8 cellular contexts compared by ENCODE assay signal in genomic region chr3:132659370-132660055, GRCh38. TPM values are rescaled to one million over a fixed set of nuclear protein-coding genes. Genes with fewer than 3 reads are reported as not detected.
DNase-seq lines count a peak whose midpoint lies in the region; ATAC-seq and TF ChIP-seq lines count a peak whose summit lies in the region.

Gene ACAD11 (minus strand): TSS chr3:132659809. CDS start chr3:132659751, 58 bp downstream.

- CTCF ChIA-PET in OCI-LY7 (lab: Charles Lee; ENCODE audit: unreplicated experiment), result no interaction called here
- CTCF ChIA-PET in activated naive CD4-positive, alpha-beta T cell treated with anti-CD3 and anti-CD28 coated beads, Interleukin-2, amount 10 ng/mL, durations not matched to agents 7 days and 5 days (lab: Charles Lee), result interaction anchor here (0.9 to 2.8 kb wide), 4 partner anchors 17 to 120 kb away, joined by 3 to 11 read pairs (median 3); no protein-coding TSS in a partner anchor

- H2AFZ ChIP-seq in OCI-LY7 (ENCODE audit: low read length), result peak within 1 kb of the TSS; percentile 94
- peak within 1 kb of the TSS; percentile 91 for H2AFZ ChIP-seq in neural cell (ENCODE audit: low read depth, low read length)

- H3K9me3 ChIP-seq in HUES48 (ENCODE audit: control insufficient read depth, insufficient read depth, low read length), result no peaks in the 10 kb centered on the region
- H3K9me3 ChIP-seq in OCI-LY7 (ENCODE audit: low read length), result no peaks in the 10 kb centered on the region
- H3K9me3 ChIP-seq in neural cell (ENCODE audit: low read length), result no peaks in the 10 kb centered on the region
- H3K9me3 ChIP-seq in transverse colon, result no peaks in the 10 kb centered on the region

- in situ Hi-C loops in transverse colon (cut with MboI; ENCODE audit: low pct_ligation_motif_present in 1 of 4, low pct_unique_long_range_greater_than_20kb in 1 of 4, low sequenced_read_pairs in 3 of 4), result no loop called here

- H3K27me3 Mint-ChIP-seq in activated naive CD4-positive, alpha-beta T cell treated with anti-CD3 and anti-CD28 coated beads, Interleukin-2, amount 10 ng/mL, durations not matched to agents 7 days and 5 days, result no peaks in the 10 kb centered on the region

- no peaks in the 10 kb centered on the region for H3K9me3 Mint-ChIP-seq in activated naive CD4-positive, alpha-beta T cell treated with anti-CD3 and anti-CD28 coated beads, Interleukin-2, amount 10 ng/mL, durations not matched to agents 7 days and 5 days

- POLR2A ChIA-PET in OCI-LY7 (lab: Charles Lee), result interaction anchor here (0.6 to 3.2 kb wide), 5 partner anchors 11 to 914 kb away, joined by 3 to 19 read pairs (median 3); partner anchors contain the start of gene CDV3

- intact Hi-C loops in OCI-LY7 (cut with micrococcal nuclease; ENCODE audit: unreplicated experiment), result loop anchor here (1.0 kb wide), 1 partner anchor 63 kb away; the partner anchor contains the start of gene NPHP3
- intact Hi-C loops in transverse colon (cut with DNase I; ENCODE audit: low total_unique reads), result no loop called here

- H3K4me1 Mint-ChIP-seq in activated naive CD4-positive, alpha-beta T cell treated with anti-CD3 and anti-CD28 coated beads, Interleukin-2, amount 10 ng/mL, durations not matched to agents 7 days and 5 days, result peaks cover 37% of the 10 kb centered on the region

- H3K4me3 ChIP-seq in HUES48 (ENCODE audit: low read depth, low read length), result peak within 1 kb of the TSS; percentile 88
- H3K4me3 ChIP-seq in OCI-LY7 (ENCODE audit: low read depth, low read length, poor library complexity, severe bottlenecking), result peak within 1 kb of the TSS; percentile 78
- peak within 1 kb of the TSS; percentile 90 for H3K4me3 ChIP-seq in neural cell (ENCODE audit: low read length)
- peak within 1 kb of the TSS; percentile 66 to 97 (median 80) for H3K4me3 ChIP-seq in transverse colon

- H4K20me1 ChIP-seq in OCI-LY7 (ENCODE audit: insufficient read depth, low read length) (peaks cover 19% of the 10 kb centered on the region; the same call in 1 of the 2 replicates), neural cell (ENCODE audit: insufficient read depth) (no peaks in the 10 kb centered on the region)

- H3K9ac ChIP-seq in HUES48 (ENCODE audit: low read depth, low read length) (peak within 1 kb of the TSS; percentile 84), neural cell (ENCODE audit: low read length) (peak within 1 kb of the TSS; percentile 88)

- DNase-seq in EL (peak; percentile 75), OCI-LY7 (ENCODE audit: low spot score) (peak; percentile 67), foreskin melanocyte (peak; percentile 69), transverse colon (peak; percentile 70)
- DNase-seq in activated naive CD4-positive, alpha-beta T cell treated with anti-CD3 and anti-CD28 coated beads, Interleukin-2, amount 10 ng/mL, durations not matched to agents 7 days and 5 days, result peak; percentile 53

- no peak for TF ChIP-seq EP300 in neural cell (conservative IDR thresholded peaks at IDR 0.05; ENCODE audit: poor library complexity, severe bottlenecking)
- TF ChIP-seq EP300 in transverse colon (IDR thresholded peaks at IDR 0.05; ENCODE audit: low read depth), result no peak

- H3F3A ChIP-seq in neural cell (ENCODE audit: insufficient read depth, low read length, poor library complexity, severe bottlenecking), result no peaks in the 10 kb centered on the region

- 1% methylated on average over 33 of the region's 34 CpGs; no CpG with 5 or more reads in 1 of the 2 donors for WGBS in transverse colon (ENCODE audit: low coverage in 1 of 2), 2 donors

- H3K4me1 ChIP-seq in HUES48 (ENCODE audit: control insufficient read depth, insufficient read depth, low read length) (peaks cover 9% of the 10 kb centered on the region), OCI-LY7 (ENCODE audit: insufficient read depth, low read length, poor library complexity, severe bottlenecking) (peaks cover 24% of the 10 kb centered on the region), transverse colon (peaks cover 12 to 38% (median 29%) of the 10 kb centered on the region in 4 donors)

- H3K27ac ChIP-seq in HUES48 (ENCODE audit: low read depth, low read length) (peak within 1 kb of the TSS; percentile 71), OCI-LY7 (ENCODE audit: low read depth, low read length, poor library complexity, severe bottlenecking) (peak within 1 kb of the TSS; percentile 56), neural cell (ENCODE audit: low read length) (peak within 1 kb of the TSS; percentile 77), transverse colon (peak within 1 kb of the TSS; percentile 90 to 96 (median 94))

- peak; percentile 46 for ATAC-seq in GM21515 (IDR thresholded peaks at IDR 0.05; ENCODE audit: unreplicated experiment)

- peak; percentile 35 for TF ChIP-seq RAD21 in neural cell (conservative IDR thresholded peaks at IDR 0.05)

- peaks cover 4% of the 10 kb centered on the region for H3K36me3 Mint-ChIP-seq in activated naive CD4-positive, alpha-beta T cell treated with anti-CD3 and anti-CD28 coated beads, Interleukin-2, amount 10 ng/mL, durations not matched to agents 7 days and 5 days

- H3K27ac Mint-ChIP-seq in activated naive CD4-positive, alpha-beta T cell treated with anti-CD3 and anti-CD28 coated beads, Interleukin-2, amount 10 ng/mL, durations not matched to agents 7 days and 5 days, result peak within 1 kb of the TSS; percentile 95

- H3K27me3 ChIP-seq in HUES48 (ENCODE audit: control insufficient read depth, insufficient read depth, low read length) (no peaks in the 10 kb centered on the region), neural cell (ENCODE audit: insufficient read depth, low read depth, low read length) (no peaks in the 10 kb centered on the region), transverse colon (no peaks in the 10 kb centered on the region)

- H3K9me2 ChIP-seq in OCI-LY7 (ENCODE audit: insufficient read depth, low read length), result no peaks in the 10 kb centered on the region
- H3K9me2 ChIP-seq in neural cell (ENCODE audit: insufficient read depth, low read length), result no peaks in the 10 kb centered on the region

- TSS peak; percentile 80 for BruUV-seq in OCI-LY7 (replicated peaks; lab: Mats Ljungman, UMichigan)

- peak; percentile 83 for TF ChIP-seq CTCF in OCI-LY7 (conservative IDR thresholded peaks at IDR 0.05; ENCODE audit: low read length)
- TF ChIP-seq CTCF in neural cell (IDR thresholded peaks at IDR 0.05; ENCODE audit: poor library complexity, severe bottlenecking), result peak; percentile 68
- peak; percentile 59 to 79 (median 65) for TF ChIP-seq CTCF in transverse colon (IDR thresholded peaks at IDR 0.05)

- H3K4me2 ChIP-seq in OCI-LY7 (ENCODE audit: low read length) (peak within 1 kb of the TSS; percentile 91), neural cell (ENCODE audit: low read length) (peak within 1 kb of the TSS; percentile 23)

- H3K36me3 ChIP-seq in HUES48 (ENCODE audit: control insufficient read depth, insufficient read depth, low read length) (no peaks in the 10 kb centered on the region), OCI-LY7 (ENCODE audit: insufficient read depth, low read length) (0 out of 2 replicates have a peak, but pooled peaks cover 10% of the 10 kb centered on the region), neural cell (ENCODE audit: insufficient read depth, low read length) (no peaks in the 10 kb centered on the region), transverse colon (no peaks in the 10 kb centered on the region)

- TF ChIP-seq POLR2A in transverse colon (IDR thresholded peaks at IDR 0.05), result no peak

- H3K4me3 Mint-ChIP-seq in activated naive CD4-positive, alpha-beta T cell treated with anti-CD3 and anti-CD28 coated beads, Interleukin-2, amount 10 ng/mL, durations not matched to agents 7 days and 5 days, result peak within 1 kb of the TSS; percentile 95

- H3K79me2 ChIP-seq in OCI-LY7 (ENCODE audit: insufficient read depth, low read depth, low read length) (peaks cover 65% of the 10 kb centered on the region), neural cell (replicated peaks; ENCODE audit: insufficient read depth, low read length) (peaks cover 33% of the 10 kb centered on the region)

TF ChIP-seq in neural cell, 6 proteins besides CTCF, POLR2A, EP300 and RAD21:
- no peak for TF ChIP-seq REST (IDR thresholded peaks at IDR 0.05; ENCODE audit: borderline replicate concordance)
- TF ChIP-seq SMC3 (conservative IDR thresholded peaks at IDR 0.05; ENCODE audit: poor library complexity), result peak; percentile 18
- no peak for TF ChIP-seq TAF1 (IDR thresholded peaks at IDR 0.05; ENCODE audit: low read depth)
- no peak for TF ChIP-seq POLR2AphosphoS5 (IDR thresholded peaks at IDR 0.05)

RNA-seq across cellular contexts. Expression of gene ACAD11, which starts in this region (rescaled TPM):
- 18.5 and 25.7 TPM in 2 replicates for total RNA-seq in OCI-LY7 (2014; rRNA removed; shearing (Covaris generic))
- 21.7 and 23.5 TPM in 2 replicates for total RNA-seq in OCI-LY7 (2022)
- 14.9 and 19.2 TPM in 2 replicates for polyA plus RNA-seq in neural cell
- polyA minus RNA-seq in neural cell, result 20.0 and 24.9 TPM in 2 replicates
- 10 to 100 TPM; 10.2 to 56.7 (median 20.9) TPM for total RNA-seq in transverse colon

Comparison
In these comparisons a context has a peak if more than half of its experiments do, and no peak if none do; other contexts are left out.
1. Peak in every context shown above with its lines: DNase-seq, ATAC-seq, H3K4me3 ChIP-seq and H3K27ac ChIP-seq.